12 cellular contexts compared by ENCODE assay signal in genomic region chr6:130307752-130308361, GRCh38. TPM values are rescaled to one million over a fixed set of nuclear protein-coding genes. Genes with fewer than 3 reads are reported as not detected.
A peak's percentile ranks its signal among the peaks of the same experiment; 100 is the strongest.
DNase-seq lines count a peak whose midpoint lies in the region; ATAC-seq and TF ChIP-seq lines count a peak whose summit lies in the region.
"Had no signal": no experiment of that assay in that cellular context is flagged by ENCODE, and none has a peak within 500 bp of the region (broad histone marks: within the 10 kb centered on the region; RNA-seq: fewer than 3 reads in every experiment).

No MANE protein-coding gene starts in this region.

- ATAC-seq in right lobe of liver = peak; percentile 83 to 99 (median 92)
- ATAC-seq in HG03432 (IDR thresholded peaks at IDR 0.05; ENCODE audit: unreplicated experiment) = no peak
- ATAC-seq in HG03342 (IDR thresholded peaks at IDR 0.05; ENCODE audit: unreplicated experiment) = no peak
- ATAC-seq: CD8-positive, alpha-beta T cell; T-helper 17 cell had no signal

- H2AFZ ChIP-seq in mammary epithelial cell (ENCODE audit: low read depth, low read length) = no peak overlapping the region

- WGBS in mammary epithelial cell (ENCODE audit: low coverage, missing lambda C conversion rate) = 75% methylated on average over 1 of the region's 1 CpG
- 38% methylated on average over 1 of the region's 1 CpG for WGBS in right lobe of liver (ENCODE audit: insufficient coverage, low coverage, low lambda C conversion rate, missing lambda C conversion rate)

- no peak overlapping the region for H3K4me2 ChIP-seq in mammary epithelial cell (ENCODE audit: insufficient read depth, low read depth, low read length)

- H3K9ac ChIP-seq in mammary epithelial cell (ENCODE audit: insufficient read depth, low read length) = no peak overlapping the region

- H3K27ac ChIP-seq in mammary epithelial cell (ENCODE audit: insufficient read depth, low read depth, low read length) (no peak overlapping the region), right lobe of liver (no peak overlapping the region)

- H3K79me2 ChIP-seq in mammary epithelial cell (ENCODE audit: insufficient read depth, low read length) = no peaks in the 10 kb centered on the region

- H3K27me3 ChIP-seq in mammary epithelial cell (ENCODE audit: insufficient read depth, low read length) = no peaks in the 10 kb centered on the region
- no peaks in the 10 kb centered on the region for H3K27me3 ChIP-seq in right lobe of liver

- CTCF ChIA-PET in mammary epithelial cell (lab: Charles Lee; ENCODE audit: low non-redundant PET) = no interaction called here

- no peaks in the 10 kb centered on the region for H3K4me1 ChIP-seq in mammary epithelial cell (ENCODE audit: insufficient read depth, low read length)
- H3K4me1 ChIP-seq in right lobe of liver = peaks cover 0 to 7% (median 0%) of the 10 kb centered on the region in 4 donors

- in situ Hi-C loops in mammary epithelial cell (cut with MboI; ENCODE audit: low sequenced_read_pairs in 2 of 2) = no loop called here

- dilution Hi-C loops in mammary epithelial cell (cut with HindIII; ENCODE audit: low sequenced_read_pairs) = no loop called here

- no TSS peak for BruUV-seq in mammary epithelial cell (replicated peaks; lab: Mats Ljungman, UMichigan)

- H3K9me3 ChIP-seq in mammary epithelial cell (replicated peaks; ENCODE audit: insufficient read depth, low read length) = no peaks in the 10 kb centered on the region
- H3K9me3 ChIP-seq in right lobe of liver = no peaks in the 10 kb centered on the region

- no peaks in the 10 kb centered on the region for H4K20me1 ChIP-seq in mammary epithelial cell (ENCODE audit: insufficient read depth, low read length)

- H3K4me3 ChIP-seq in mammary epithelial cell (replicated peaks in 1 of 3; ENCODE audit: insufficient read depth in 1 of 3, low read depth in 2 of 3, low read length in 3 of 3) (no peak overlapping the region), right lobe of liver (no peak overlapping the region)

- no peak for TF ChIP-seq POLR2A in right lobe of liver (IDR thresholded peaks at IDR 0.05)

- TF ChIP-seq CTCF in AG09319 (IDR thresholded peaks at IDR 0.05; ENCODE audit: low read depth, low read length) (no peak), mammary epithelial cell (conservative IDR thresholded peaks at IDR 0.05 in 1 of 2, IDR thresholded peaks at IDR 0.05 in 1 of 2; ENCODE audit: extremely low read depth in 1 of 2, insufficient read depth in 1 of 2, low read depth in 1 of 2, low read length in 2 of 2) (no peak), right lobe of liver (IDR thresholded peaks at IDR 0.05) (no peak)

- intact Hi-C loops in mammary epithelial cell (cut with micrococcal nuclease) (loop anchor here (5.0 kb wide), 1 partner anchor 389 kb away; no protein-coding TSS in a partner anchor), right lobe of liver (cut with DNase I) (no loop called here)

- DNase-seq in AG09319 (ENCODE audit: extremely low read depth, low read depth) = peak; percentile 57
- DNase-seq in HS-5 (ENCODE audit: low read depth) = peak; percentile 42
- DNase-seq in mammary epithelial cell = peak; percentile 80
- DNase-seq in right lobe of liver = no peak
- no peak for DNase-seq in NCI-H187 (lab: John Stamatoyannopoulos, UW)
- DNase-seq in NCI-H2029 (lab: John Stamatoyannopoulos, UW) = no peak
- DNase-seq: CD8-positive, alpha-beta T cell; NCI-H2081 treated with DMSO at 0.1 percent for 48 hours; small intestine; T-helper 17 cell had no signal

- H3K36me3 ChIP-seq in mammary epithelial cell (ENCODE audit: insufficient read depth, low read length) (no peaks in the 10 kb centered on the region), right lobe of liver (no peaks in the 10 kb centered on the region)

RNA-seq across cellular contexts. Expression of gene TMEM200A, which starts 58.0 kb away (rescaled TPM):
- total RNA-seq in mammary epithelial cell = 10 to 100 TPM in 1 of 2 donors, 1 to 10 TPM in 1; 3.5 to 15.2 TPM
- polyA plus RNA-seq in mammary epithelial cell = 11.6 TPM
- 12.8 TPM for polyA minus RNA-seq in mammary epithelial cell
- 1 to 10 TPM in 1 of 6 experiments, under 1 TPM in 2, not detected in 3; 0.18 to 1.5 (median 0.31) TPM for total RNA-seq in right lobe of liver

Comparison
In these comparisons a context has a peak if more than half of its experiments do, and no peak if none do; other contexts are left out.
1. DNase-seq: peak in AG09319 (single experiment), HS-5 (single experiment) and mammary epithelial cell (single experiment); none in right lobe of liver (0 of 3), NCI-H187 (0 of 2) and NCI-H2029 (single experiment).
2. ATAC-seq: peak in right lobe of liver (4 of 4); none in HG03432 (single experiment) and HG03342 (single experiment).